ENCODE assay signal across 8 cellular contexts in the genomic region with DNA sequence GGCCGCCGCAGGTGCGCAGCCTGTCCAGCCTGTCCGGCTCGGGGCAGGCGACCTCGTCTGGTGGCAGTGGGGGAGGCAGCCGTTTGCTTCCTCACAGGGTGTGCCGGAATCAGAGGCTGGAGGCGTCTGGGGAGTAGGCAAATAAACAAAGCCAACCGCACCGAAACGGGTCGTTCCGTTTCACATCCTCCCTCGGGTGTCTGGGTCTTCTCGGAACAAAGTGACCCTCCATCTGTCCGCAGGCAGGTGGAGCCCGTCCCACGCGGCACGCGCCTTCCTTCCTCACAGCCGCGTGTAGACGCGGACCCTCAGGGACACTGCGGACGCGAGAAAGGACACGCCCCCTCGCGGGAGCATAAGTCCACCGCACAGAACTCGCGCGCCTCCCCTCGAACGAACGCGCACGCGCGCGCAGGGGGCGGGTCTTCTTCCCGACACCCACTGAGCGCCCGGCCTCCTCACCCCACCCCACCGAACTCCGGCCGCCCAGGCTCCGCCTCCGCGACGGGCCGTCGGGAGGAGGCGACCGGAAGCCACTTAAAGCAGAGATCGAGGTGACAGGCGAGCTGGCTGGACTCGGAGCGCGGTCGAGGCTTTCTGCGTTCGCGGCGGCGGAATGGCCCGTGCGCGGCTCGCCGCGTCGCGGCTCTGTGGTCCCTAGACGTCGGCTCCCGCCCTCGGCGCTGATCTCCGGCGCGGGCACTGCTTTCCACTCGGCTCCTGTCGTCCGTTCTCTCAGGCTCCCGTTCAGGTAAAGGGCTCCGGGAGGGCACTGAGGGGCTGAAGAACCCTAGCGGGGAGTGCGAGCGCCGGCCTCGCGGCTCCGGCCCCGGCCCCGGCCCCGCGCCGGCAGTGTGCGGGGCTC. TPM values are rescaled to one million over a fixed set of nuclear protein-coding genes. Genes with fewer than 3 reads are reported as not detected.
A peak's percentile ranks its signal among the peaks of the same experiment; 100 is the strongest.
DNase-seq lines count a peak whose midpoint lies in the region; ATAC-seq lines count a peak whose summit lies in the region.

A gene with protein sequence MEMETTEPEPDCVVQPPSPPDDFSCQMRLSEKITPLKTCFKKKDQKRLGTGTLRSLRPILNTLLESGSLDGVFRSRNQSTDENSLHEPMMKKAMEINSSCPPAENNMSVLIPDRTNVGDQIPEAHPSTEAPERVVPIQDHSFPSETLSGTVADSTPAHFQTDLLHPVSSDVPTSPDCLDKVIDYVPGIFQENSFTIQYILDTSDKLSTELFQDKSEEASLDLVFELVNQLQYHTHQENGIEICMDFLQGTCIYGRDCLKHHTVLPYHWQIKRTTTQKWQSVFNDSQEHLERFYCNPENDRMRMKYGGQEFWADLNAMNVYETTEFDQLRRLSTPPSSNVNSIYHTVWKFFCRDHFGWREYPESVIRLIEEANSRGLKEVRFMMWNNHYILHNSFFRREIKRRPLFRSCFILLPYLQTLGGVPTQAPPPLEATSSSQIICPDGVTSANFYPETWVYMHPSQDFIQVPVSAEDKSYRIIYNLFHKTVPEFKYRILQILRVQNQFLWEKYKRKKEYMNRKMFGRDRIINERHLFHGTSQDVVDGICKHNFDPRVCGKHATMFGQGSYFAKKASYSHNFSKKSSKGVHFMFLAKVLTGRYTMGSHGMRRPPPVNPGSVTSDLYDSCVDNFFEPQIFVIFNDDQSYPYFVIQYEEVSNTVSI (plus strand): TSS at position 545 of the 865 bp plus-strand sequence. CDS start 3,108 bp downstream, outside the sequence.

- H3K18ac ChIP-seq in mesendoderm (ENCODE audit: low read length) = peak within 1 kb of the TSS; percentile 97

- H3K36me3 Mint-ChIP-seq in activated CD8-positive, alpha-beta memory T cell treated with anti-CD3 and anti-CD28 coated beads, Interleukin-2, amount 10 ng/mL, durations not matched to agents 7 days and 5 days = peaks cover 34% of the 10 kb centered on the region

- peak within 1 kb of the TSS; percentile 18 for H3K23ac ChIP-seq in mesendoderm (ENCODE audit: low read length)

- no peaks in the 10 kb centered on the region for H3K9me3 Mint-ChIP-seq in activated CD8-positive, alpha-beta memory T cell treated with anti-CD3 and anti-CD28 coated beads, Interleukin-2, amount 10 ng/mL, durations not matched to agents 7 days and 5 days (ENCODE audit: low read depth)

- no peaks in the 10 kb centered on the region for H3K27me3 Mint-ChIP-seq in activated CD8-positive, alpha-beta memory T cell treated with anti-CD3 and anti-CD28 coated beads, Interleukin-2, amount 10 ng/mL, durations not matched to agents 7 days and 5 days

- peak; percentile 79 for ATAC-seq in GM21381 (IDR thresholded peaks at IDR 0.05; ENCODE audit: unreplicated experiment)
- peak; percentile 83 for ATAC-seq in activated CD8-positive, alpha-beta memory T cell treated with anti-CD3 and anti-CD28 coated beads, Interleukin-2, amount 10 ng/mL, durations not matched to agents 7 days and 5 days

- H3K27me3 ChIP-seq in endocrine pancreas (ENCODE audit: control insufficient read depth, insufficient read depth, low read length) = no peaks in the 10 kb centered on the region
- H3K27me3 ChIP-seq in mesendoderm (ENCODE audit: insufficient read depth, low read length, poor library complexity) = no peaks in the 10 kb centered on the region

- H2BK15ac ChIP-seq in mesendoderm (replicated peaks; ENCODE audit: low read depth) = no peak within 1 kb of the TSS

- H3K4me3 ChIP-seq in endocrine pancreas (ENCODE audit: control insufficient read depth, insufficient read depth, low read length) (peak within 1 kb of the TSS; percentile 61), mesendoderm (ENCODE audit: low read length) (peak within 1 kb of the TSS; percentile 93)

- no peak within 1 kb of the TSS for H2AK5ac ChIP-seq in mesendoderm (ENCODE audit: low read length)

- CTCF ChIA-PET in activated CD8-positive, alpha-beta memory T cell treated with anti-CD3 and anti-CD28 coated beads, Interleukin-2, amount 10 ng/mL, durations not matched to agents 7 days and 5 days (lab: Charles Lee) = interaction anchor here (0.7 to 5.9 kb wide), 33 partner anchors 9 to 501 kb away, joined by 3 to 53 read pairs (median 4); a partner anchor contains a TSS

- H3K4me2 ChIP-seq in mesendoderm (ENCODE audit: low read length) = peak within 1 kb of the TSS; percentile 62

- H3K9me3 ChIP-seq in endocrine pancreas (ENCODE audit: control insufficient read depth, low read length) = no peaks in the 10 kb centered on the region

- H2BK5ac ChIP-seq in mesendoderm (ENCODE audit: low read length) = peak within 1 kb of the TSS; percentile 86

- H4K8ac ChIP-seq in mesendoderm (ENCODE audit: low read depth, low read length) = no peak within 1 kb of the TSS

- H3K4ac ChIP-seq in mesendoderm (ENCODE audit: low read depth, low read length) = peak within 1 kb of the TSS; percentile 62

- H3K79me2 ChIP-seq in mesendoderm (ENCODE audit: control insufficient read depth, insufficient read depth, low read length) = peaks cover 23% of the 10 kb centered on the region

- H3K56ac ChIP-seq in mesendoderm (ENCODE audit: low read length) = peak within 1 kb of the TSS; percentile 96

- H3K27ac Mint-ChIP-seq in activated CD8-positive, alpha-beta memory T cell treated with anti-CD3 and anti-CD28 coated beads, Interleukin-2, amount 10 ng/mL, durations not matched to agents 7 days and 5 days = peak within 1 kb of the TSS; percentile 96

- H3K4me1 ChIP-seq in endocrine pancreas (ENCODE audit: control insufficient read depth, insufficient read depth, low read length) = peaks cover 20% of the 10 kb centered on the region
- peaks cover 2% of the 10 kb centered on the region for H3K4me1 ChIP-seq in mesendoderm (ENCODE audit: control insufficient read depth, low read depth, low read length)

- DNase-seq in Caki2 (ENCODE audit: low read depth) = peak; percentile 100
- DNase-seq in HUDEP-2 (lab: John Stamatoyannopoulos, UW; ENCODE audit: unreplicated experiment in 76 of 76) = peak; percentile 56 to 99 (median 96)
- peak; percentile 100 for DNase-seq in NOMO-1 treated with dmso at 0.1 percent for 144 hours (lab: John Stamatoyannopoulos, UW; ENCODE audit: unreplicated experiment)
- DNase-seq in activated CD8-positive, alpha-beta memory T cell treated with anti-CD3 and anti-CD28 coated beads, Interleukin-2, amount 10 ng/mL, durations not matched to agents 7 days and 5 days = peak; percentile 99
- DNase-seq in mesendoderm = peak; percentile 98
- DNase-seq in stimulated activated CD8-positive, alpha-beta memory T cell treated with anti-CD3 and anti-CD28 coated beads, Interleukin-15, amount 100 ng/mL, for 1 hour (ENCODE audit: low read depth) = peak; percentile 99

- H3K36me3 ChIP-seq in endocrine pancreas (ENCODE audit: control insufficient read depth, insufficient read depth, low read length) = peaks cover 5% of the 10 kb centered on the region
- H3K36me3 ChIP-seq in mesendoderm (ENCODE audit: control insufficient read depth, insufficient read depth, low read length) = peaks cover 4% of the 10 kb centered on the region

- H3K9ac ChIP-seq in endocrine pancreas (ENCODE audit: control insufficient read depth, insufficient read depth, low read length) (peak within 1 kb of the TSS; percentile 74), mesendoderm (ENCODE audit: low read length) (peak within 1 kb of the TSS; percentile 90)

- H3K4me1 Mint-ChIP-seq in activated CD8-positive, alpha-beta memory T cell treated with anti-CD3 and anti-CD28 coated beads, Interleukin-2, amount 10 ng/mL, durations not matched to agents 7 days and 5 days = peaks cover 41% of the 10 kb centered on the region

- peaks cover 13% of the 10 kb centered on the region for H3K79me1 ChIP-seq in mesendoderm (ENCODE audit: low read length)

- H3K27ac ChIP-seq in mesendoderm (ENCODE audit: low read depth, low read length) = peak within 1 kb of the TSS; percentile 93

- WGBS in mesendoderm (ENCODE audit: extremely low coverage, insufficient coverage, low lambda C conversion rate) = no CpG with 5 or more reads among the region's 105 CpGs

- H3K4me3 Mint-ChIP-seq in activated CD8-positive, alpha-beta memory T cell treated with anti-CD3 and anti-CD28 coated beads, Interleukin-2, amount 10 ng/mL, durations not matched to agents 7 days and 5 days = peak within 1 kb of the TSS; percentile 96

- H2BK120ac ChIP-seq in mesendoderm (ENCODE audit: low read depth, low read length) = peak within 1 kb of the TSS; percentile 83

- H4K5ac ChIP-seq in mesendoderm (ENCODE audit: low read length) = no peak within 1 kb of the TSS

- in situ Hi-C loops in Caki2 (cut with HindIII; ENCODE audit: low pct_unique_long_range_greater_than_20kb, low sequenced_read_pairs) = no loop called here

RNA-seq across cellular contexts. Expression of the gene that starts here (rescaled TPM):
- total RNA-seq in Caki2 (2014; rRNA removed; shearing (Covaris generic); ENCODE audit: low replicate concordance) = 14.3 and 16.5 TPM in 2 replicates
- 10 to 100 TPM; 31.6 to 42.8 TPM for total RNA-seq in activated CD8-positive, alpha-beta memory T cell treated with anti-CD3 and anti-CD28 coated beads, Interleukin-2, amount 10 ng/mL, durations not matched to agents 7 days and 5 days
- polyA plus RNA-seq in mesendoderm (2013, experiment 1 of 2) = 3.8 TPM
- 4.3 TPM for polyA plus RNA-seq in mesendoderm (2013, experiment 2 of 2)

Comparison
In these comparisons a context has a peak if more than half of its experiments do, and no peak if none do; other contexts are left out.
1. Peak in every context shown above with its lines: DNase-seq, ATAC-seq, H3K4me3 ChIP-seq and H3K27ac ChIP-seq.